Comparison of ENCODE assay signal across 8 cellular contexts in genomic region chr14:24271134-24271833, GRCh38. TPM values are rescaled to one million over a fixed set of nuclear protein-coding genes. Genes with fewer than 3 reads are reported as not detected.
A peak's percentile ranks its signal among the peaks of the same experiment; 100 is the strongest.
DNase-seq lines count a peak whose midpoint lies in the region; ATAC-seq and TF ChIP-seq lines count a peak whose summit lies in the region.

A gene with protein sequence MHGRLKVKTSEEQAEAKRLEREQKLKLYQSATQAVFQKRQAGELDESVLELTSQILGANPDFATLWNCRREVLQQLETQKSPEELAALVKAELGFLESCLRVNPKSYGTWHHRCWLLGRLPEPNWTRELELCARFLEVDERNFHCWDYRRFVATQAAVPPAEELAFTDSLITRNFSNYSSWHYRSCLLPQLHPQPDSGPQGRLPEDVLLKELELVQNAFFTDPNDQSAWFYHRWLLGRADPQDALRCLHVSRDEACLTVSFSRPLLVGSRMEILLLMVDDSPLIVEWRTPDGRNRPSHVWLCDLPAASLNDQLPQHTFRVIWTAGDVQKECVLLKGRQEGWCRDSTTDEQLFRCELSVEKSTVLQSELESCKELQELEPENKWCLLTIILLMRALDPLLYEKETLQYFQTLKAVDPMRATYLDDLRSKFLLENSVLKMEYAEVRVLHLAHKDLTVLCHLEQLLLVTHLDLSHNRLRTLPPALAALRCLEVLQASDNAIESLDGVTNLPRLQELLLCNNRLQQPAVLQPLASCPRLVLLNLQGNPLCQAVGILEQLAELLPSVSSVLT (minus strand): TSS chr14:24271597. CDS start chr14:24271115, 482 bp downstream.

- in situ Hi-C loops in GM13976 (cut with MboI; ENCODE audit: low sequenced_read_pairs, unreplicated experiment): no loop called here

- no peaks in the 10 kb centered on the region for H3K27me3 ChIP-seq in right atrium auricular region
- H3K27me3 ChIP-seq in uterus: no peaks in the 10 kb centered on the region

- ATAC-seq in HG02852 (IDR thresholded peaks at IDR 0.05; ENCODE audit: unreplicated experiment): peak; percentile 90

- H3K36me3 ChIP-seq in right atrium auricular region (peaks cover 9% of the 10 kb centered on the region), uterus (no peaks in the 10 kb centered on the region)

- H3K27ac ChIP-seq in right atrium auricular region (peak within 1 kb of the TSS; percentile 92 to 95), uterus (peak within 1 kb of the TSS; percentile 92 to 98)

- DNase-seq in GM13976 (ENCODE audit: low spot score) (peak; percentile 96), NCI-H1436 treated with DMSO at 0.1 percent for 48 hours (lab: John Stamatoyannopoulos, UW) (peak; percentile 57), amniotic stem cell (lab: John Stamatoyannopoulos, UW) (peak; percentile 74), right atrium auricular region (ENCODE audit: low spot score) (peak; percentile 73), pulmonary artery endothelial cell (ENCODE audit: low read depth, low spot score) (peak; percentile 56), uterus (peak; percentile 75 to 86)

- intact Hi-C loops in T-helper 1 cell treated with Interleukin-12 subunit alpha and Interleukin-12 subunit beta and Interleukin-4 antibody, amounts not matched to agents 30 ng/mL and 1 ng/mL, for 36 hours (cut with micrococcal nuclease): loop anchor here (1.0 to 2.0 kb wide), 12 partner anchors 18 to 171 kb away; partner anchors contain the start of genes DCAF11, GMPR2, MDP1 and NEDD8
- intact Hi-C loops in uterus (cut with DNase I; ENCODE audit: low total_unique reads): no loop called here

- H3K4me1 ChIP-seq in right atrium auricular region (peaks cover 0 to 11% of the 10 kb centered on the region in 2 donors), uterus (no peaks in the 10 kb centered on the region)

- peak in 1 of 2 donors; percentile 69 for TF ChIP-seq POLR2A in uterus (IDR thresholded peaks at IDR 0.05)

- peak; percentile 93 for TF ChIP-seq CTCF in GM13976 (IDR thresholded peaks at IDR 0.05; ENCODE audit: borderline replicate concordance, control extremely low read depth, extremely low read depth, insufficient read depth, missing control alignments)
- TF ChIP-seq CTCF in right atrium auricular region (IDR thresholded peaks at IDR 0.05): peak; percentile 76 to 87
- peak; percentile 64 to 86 (median 84) for TF ChIP-seq CTCF in uterus (IDR thresholded peaks at IDR 0.05)

- H3K4me3 ChIP-seq in right atrium auricular region: peak within 1 kb of the TSS; percentile 69 to 97
- peak within 1 kb of the TSS; percentile 73 to 94 for H3K4me3 ChIP-seq in uterus

- H3K9me3 ChIP-seq in right atrium auricular region (no peaks in the 10 kb centered on the region), uterus (no peaks in the 10 kb centered on the region)

RNA-seq across cellular contexts. Expression of the gene that starts here (rescaled TPM):
- total RNA-seq in T-helper 1 cell treated with Interleukin-12 subunit alpha and Interleukin-12 subunit beta and Interleukin-4 antibody, amounts not matched to agents 30 ng/mL and 1 ng/mL, for 36 hours: 51.6 and 55.3 TPM in 2 replicates
- 10 to 100 TPM; 21.3 to 22.2 TPM for total RNA-seq in right atrium auricular region
- 21.0 and 21.6 TPM in 2 replicates for total RNA-seq in pulmonary artery endothelial cell
- 10 to 100 TPM in 3 of 4 donors, 1 to 10 TPM in 1; 9.2 to 67.9 (median 23.2) TPM for total RNA-seq in uterus

Comparison
In these comparisons a context has a peak if more than half of its experiments do, and no peak if none do; other contexts are left out.
1. Peak in every context shown above with its lines: DNase-seq, ATAC-seq, H3K4me3 ChIP-seq and H3K27ac ChIP-seq.